In genomic region chr14:100030441-100031153, GRCh38 we compare ENCODE assay signal across 8 cellular contexts. TPM values are rescaled to one million over a fixed set of nuclear protein-coding genes. Genes with fewer than 3 reads are reported as not detected.
A peak's percentile ranks its signal among the peaks of the same experiment; 100 is the strongest.
DNase-seq lines count a peak whose midpoint lies in the region; ATAC-seq and TF ChIP-seq lines count a peak whose summit lies in the region.

No MANE protein-coding gene starts in this region.

- no peaks in the 10 kb centered on the region for H3K36me3 ChIP-seq in breast epithelium
- no peaks in the 10 kb centered on the region for H3K36me3 ChIP-seq in kidney epithelial cell (ENCODE audit: control insufficient read depth, insufficient read depth, low read length)
- H3K36me3 ChIP-seq in upper lobe of left lung, result no peaks in the 10 kb centered on the region

- no peak overlapping the region for H3K4me3 ChIP-seq in breast epithelium
- no peak overlapping the region for H3K4me3 ChIP-seq in kidney epithelial cell (ENCODE audit: low read depth, low read length)
- H3K4me3 ChIP-seq in upper lobe of left lung, result no peak overlapping the region

- 73 to 75% methylated on average over 7 of the region's 7 CpGs for WGBS in upper lobe of left lung, 2 donors

- H3K4me1 ChIP-seq in breast epithelium, result peaks cover 4 to 11% of the 10 kb centered on the region in 2 donors
- peaks cover 9 to 43% (median 28%) of the 10 kb centered on the region in 4 donors for H3K4me1 ChIP-seq in upper lobe of left lung

- H3K27ac ChIP-seq in breast epithelium (peak overlapping the region; percentile 82), upper lobe of left lung (peak overlapping the region; percentile 15 to 71 (median 63))

- ATAC-seq in upper lobe of left lung (ENCODE audit: low FRiP score in 2 of 2) (peak in 1 of 2 donors; percentile 75), HG02973 (IDR thresholded peaks at IDR 0.05; ENCODE audit: unreplicated experiment) (no peak), GM19452 (IDR thresholded peaks at IDR 0.05; ENCODE audit: unreplicated experiment) (no peak)

- H3K9me3 ChIP-seq in breast epithelium, result no peaks in the 10 kb centered on the region
- H3K9me3 ChIP-seq in upper lobe of left lung, result no peaks in the 10 kb centered on the region

- intact Hi-C loops in breast epithelium (cut with DNase I; ENCODE audit: low total_unique reads), result no loop called here

- TF ChIP-seq POLR2A in breast epithelium (IDR thresholded peaks at IDR 0.05) (no peak), upper lobe of left lung (IDR thresholded peaks at IDR 0.05) (no peak)

- no peak for TF ChIP-seq EP300 in upper lobe of left lung (IDR thresholded peaks at IDR 0.05)

- H3K27me3 ChIP-seq in breast epithelium (no peaks in the 10 kb centered on the region), kidney epithelial cell (ENCODE audit: control insufficient read depth, insufficient read depth, low read length) (no peaks in the 10 kb centered on the region), upper lobe of left lung (no peaks in the 10 kb centered on the region)

- TF ChIP-seq CTCF in breast epithelium (IDR thresholded peaks at IDR 0.05) (no peak), kidney epithelial cell (IDR thresholded peaks at IDR 0.05; ENCODE audit: insufficient read depth, low read length, poor library complexity, severe bottlenecking) (no peak), upper lobe of left lung (IDR thresholded peaks at IDR 0.05) (no peak)

- DNase-seq in HT1080 (ENCODE audit: low read depth) (peak; percentile 38), breast epithelium (ENCODE audit: low spot score in 2 of 2) (no peak), kidney epithelial cell (ENCODE audit: low read depth) (peak; percentile 49), upper lobe of left lung (no peak), NCI-H774 (lab: John Stamatoyannopoulos, UW) (no peak), SKM-1 (lab: John Stamatoyannopoulos, UW; ENCODE audit: unreplicated experiment) (no peak)

RNA-seq across cellular contexts. Expression of gene EVL, which starts 34.6 kb away (rescaled TPM):
- total RNA-seq in HT1080 (2014; rRNA removed; shearing (Covaris generic)), result 11.4 and 21.7 TPM in 2 replicates
- 17.0 and 21.3 TPM in 2 replicates for polyA plus RNA-seq in HT1080 (2015; cell fraction: cytosol; rRNA removed)
- 17.0 and 23.1 TPM in 2 replicates for polyA plus RNA-seq in HT1080 (2015; cell fraction: nucleus; rRNA removed)
- total RNA-seq in breast epithelium (100 to 1,000 TPM in 2 of 3 donors, 10 to 100 TPM in 1; 50.7 to 116 (median 107) TPM), kidney epithelial cell (42.4 and 46.3 TPM in 2 replicates), upper lobe of left lung (100 to 1,000 TPM in 5 of 6 donors, 10 to 100 TPM in 1; 69.6 to 222 (median 140) TPM)

Comparison
In these comparisons a context has a peak if more than half of its experiments do, and no peak if none do; other contexts are left out.
1. DNase-seq: peak in HT1080 (single experiment) and kidney epithelial cell (single experiment); none in breast epithelium (0 of 2), upper lobe of left lung (0 of 2), NCI-H774 (single experiment) and SKM-1 (single experiment).